Comparison of ENCODE assay signal across 26 cellular contexts in the genomic region with DNA sequence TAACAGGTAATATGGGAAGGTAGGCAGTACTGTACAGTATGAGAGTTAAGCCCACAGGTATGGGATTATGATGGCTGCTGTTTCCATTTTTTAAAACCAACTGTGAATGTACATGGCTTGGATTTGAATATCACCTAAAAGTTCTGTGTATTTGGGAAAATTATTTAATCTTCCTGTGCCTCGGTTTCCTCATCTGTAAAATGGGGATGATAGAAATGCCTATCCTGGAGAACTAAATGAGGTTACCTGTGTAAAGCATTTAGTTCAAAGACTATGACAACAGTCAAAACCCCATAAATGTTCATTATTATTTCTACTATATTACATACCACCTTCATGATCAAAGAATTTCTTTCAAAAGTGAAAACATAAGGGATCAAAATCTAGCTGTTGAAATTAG. TPM values are rescaled to one million over a fixed set of nuclear protein-coding genes. Genes with fewer than 3 reads are reported as not detected.
"Had no signal": no experiment of that assay in that cellular context is flagged by ENCODE, and none has a peak within 500 bp of the region (broad histone marks: within the 10 kb centered on the region; RNA-seq: fewer than 3 reads in every experiment).

No MANE protein-coding gene starts in this region.

- H3K9me3 ChIP-seq: ascending aorta, left lung, spleen, tibial nerve had no signal

- H3K27ac Mint-ChIP-seq: activated naive CD8-positive, alpha-beta T cell treated with anti-CD3 and anti-CD28 coated beads, Interleukin-2, amount 10 ng/mL, durations not matched to agents 7 days and 5 days; endodermal cell; neural progenitor cell; T-helper 17 cell had no signal

- H3K4me3 ChIP-seq: ascending aorta, left lung, neural progenitor cell, spleen, tibial nerve had no signal

- H3K4me3 Mint-ChIP-seq: activated naive CD8-positive, alpha-beta T cell treated with anti-CD3 and anti-CD28 coated beads, Interleukin-2, amount 10 ng/mL, durations not matched to agents 7 days and 5 days; endodermal cell; naive B cell; neural progenitor cell; T-helper 17 cell had no signal

- H3K36me3 ChIP-seq: ascending aorta, left lung, neural progenitor cell, spleen, WERI-Rb-1 had no signal

- H3K27ac ChIP-seq: ascending aorta, left lung, neural progenitor cell, parathyroid adenoma, spleen, tibial nerve, WERI-Rb-1 had no signal

- H3K9me3 Mint-ChIP-seq: activated naive CD8-positive, alpha-beta T cell treated with anti-CD3 and anti-CD28 coated beads, Interleukin-2, amount 10 ng/mL, durations not matched to agents 7 days and 5 days; endodermal cell; naive B cell had no signal

- H3K4me1 ChIP-seq: left lung, parathyroid adenoma, spleen had no signal

- H2AFZ ChIP-seq: neural progenitor cell, parathyroid adenoma had no signal

- H3K4me1 Mint-ChIP-seq: activated naive CD8-positive, alpha-beta T cell treated with anti-CD3 and anti-CD28 coated beads, Interleukin-2, amount 10 ng/mL, durations not matched to agents 7 days and 5 days; naive B cell; T-helper 17 cell had no signal

- H3K27me3 Mint-ChIP-seq: activated naive CD8-positive, alpha-beta T cell treated with anti-CD3 and anti-CD28 coated beads, Interleukin-2, amount 10 ng/mL, durations not matched to agents 7 days and 5 days; brain; naive B cell; T-helper 17 cell had no signal

- H3K9ac ChIP-seq: neural progenitor cell, parathyroid adenoma had no signal

- DNase-seq: activated CD4-positive, alpha-beta T cell treated with anti-CD3 and anti-CD28 coated beads for 48 hours; activated CD4-positive, alpha-beta T cell treated with anti-CD3 and anti-CD28 coated beads, Interleukin-2, amount 50 U/mL, for 48 hours; activated CD8-positive, alpha-beta memory T cell treated with anti-CD3 and anti-CD28 coated beads for 24 hours; activated effector memory CD4-positive, alpha-beta T cell treated with Interleukin-2 at 50 U/mL for 16 hours; activated naive CD4-positive, alpha-beta T cell treated with Interleukin-2 at 50 U/mL for 16 hours; activated naive CD8-positive, alpha-beta T cell treated with anti-CD3 and anti-CD28 coated beads, Interleukin-2, amount 10 ng/mL, durations not matched to agents 7 days and 5 days; caudate nucleus; cortex of kidney; endodermal cell; left lung; naive B cell; occipital lobe; spleen; stimulated activated naive CD4-positive, alpha-beta T cell; T-helper 17 cell; T1000; WERI-Rb-1 had no signal

- H3K4me2 ChIP-seq: neural progenitor cell had no signal

- ATAC-seq: activated CD4-positive, CD25-positive, alpha-beta regulatory T cell treated with anti-CD3 and anti-CD28 coated beads, Interleukin-2, amount 50 U/mL, for 24 hours; esophagus mucosa; sciatic nerve; SK-N-SH treated with all-trans-retinoic acid at 6 μM for 48 hours; T-helper 17 cell had no signal

- H3K79me2 ChIP-seq: parathyroid adenoma had no signal

- H3K27me3 ChIP-seq: ascending aorta, left lung, neural progenitor cell, spleen, tibial nerve had no signal

- H3K36me3 Mint-ChIP-seq: activated naive CD8-positive, alpha-beta T cell treated with anti-CD3 and anti-CD28 coated beads, Interleukin-2, amount 10 ng/mL, durations not matched to agents 7 days and 5 days; naive B cell; neural progenitor cell had no signal

RNA-seq across cellular contexts. Expression of a gene that starts 3.6 kb away (rescaled TPM):
- total RNA-seq: endodermal cell, T-helper 17 cell had no signal
